In genomic region chr1:26574018-26574417, GRCh38 we compare ENCODE assay signal across 14 cellular contexts.
"Had no signal": no experiment of that assay in that cellular context is flagged by ENCODE, and none has a peak within 500 bp of the region (broad histone marks: within the 10 kb centered on the region; RNA-seq: fewer than 3 reads in every experiment).

No MANE protein-coding gene starts in this region.

- ATAC-seq: body of pancreas, foreskin keratinocyte had no signal

- H3K27me3 Mint-ChIP-seq: activated naive CD8-positive, alpha-beta T cell had no signal

- H3K9me3 Mint-ChIP-seq: neural crest cell had no signal

- H3K36me3 ChIP-seq: ovary had no signal

- H3K4me3 ChIP-seq: body of pancreas, ovary, right lobe of liver, smooth muscle cell had no signal

- H3K4me1 ChIP-seq: body of pancreas, foreskin keratinocyte had no signal

- H3K27ac ChIP-seq: body of pancreas, foreskin keratinocyte, ovary, right lobe of liver had no signal

- H3K4me3 Mint-ChIP-seq: activated naive CD8-positive, alpha-beta T cell; neural crest cell had no signal

- H3K9me3 ChIP-seq: body of pancreas, ovary, right lobe of liver had no signal

- DNase-seq: activated CD4-positive, alpha-beta T cell treated with anti-CD3 and anti-CD28 coated beads, Interleukin-2, amount 50 U/mL, for 4 hours; activated T-cell treated with anti-CD3 and anti-CD28 coated beads for 4 hours; body of pancreas; central memory CD4-positive, alpha-beta T cell; foreskin keratinocyte; hippocampal formation; ovary; right lobe of liver; stimulated activated naive CD4-positive, alpha-beta T cell; SW 1271; T-helper 2 cell had no signal

- H3K27ac Mint-ChIP-seq: activated naive CD8-positive, alpha-beta T cell had no signal

- H3K27me3 ChIP-seq: body of pancreas, foreskin keratinocyte, ovary, right lobe of liver had no signal

- H3K4me2 ChIP-seq: smooth muscle cell had no signal
